Comparison of ENCODE assay signal across 9 cellular contexts in the genomic region with DNA sequence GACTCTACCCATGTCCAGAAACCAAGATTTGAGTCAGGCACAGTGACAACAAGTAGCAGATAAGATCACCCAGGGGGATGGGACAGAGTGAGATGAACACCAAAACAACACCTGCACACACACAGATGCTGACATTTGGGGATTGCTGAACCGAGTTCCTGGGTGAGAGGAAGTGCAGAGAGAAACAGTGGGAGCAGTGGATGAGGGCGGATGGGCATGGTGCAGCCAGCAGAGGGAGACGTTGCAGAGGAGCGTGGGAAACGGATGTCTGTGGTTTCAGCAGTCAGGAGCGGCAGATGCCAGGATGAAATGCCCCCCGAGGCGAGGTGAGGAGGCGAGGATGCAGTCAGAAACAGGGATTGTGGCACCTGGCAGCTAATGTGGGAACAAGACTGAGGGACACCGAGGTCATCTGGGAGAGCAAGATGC.
A peak's percentile ranks its signal among the peaks of the same experiment; 100 is the strongest.
DNase-seq lines count a peak whose midpoint lies in the region; ATAC-seq and TF ChIP-seq lines count a peak whose summit lies in the region.
"Had no signal": no experiment of that assay in that cellular context is flagged by ENCODE, and none has a peak within 500 bp of the region (broad histone marks: within the 10 kb centered on the region; RNA-seq: fewer than 3 reads in every experiment).

No MANE protein-coding gene starts in this region.

- no peak overlapping the region for H3K9ac ChIP-seq in parathyroid adenoma

- no peaks in the 10 kb centered on the region for H3K27me3 ChIP-seq in parathyroid adenoma (ENCODE audit: control insufficient read depth, insufficient read depth, low read length)

- H3K4me1 ChIP-seq in parathyroid adenoma = peaks cover 4% of the 10 kb centered on the region

- H3K4me3 ChIP-seq in parathyroid adenoma (ENCODE audit: low read depth, low read length) = no peak overlapping the region

- H3K36me3 ChIP-seq in parathyroid adenoma (ENCODE audit: control insufficient read depth, insufficient read depth, low read length) = no peaks in the 10 kb centered on the region

- H2AFZ ChIP-seq in parathyroid adenoma = no peak overlapping the region

- no peak overlapping the region for H3K4me2 ChIP-seq in parathyroid adenoma (ENCODE audit: low read length)

- H3K9me3 ChIP-seq in parathyroid adenoma (ENCODE audit: control insufficient read depth, low read length) = no peaks in the 10 kb centered on the region

- TF ChIP-seq CTCF in parathyroid adenoma (IDR thresholded peaks at IDR 0.05) = peak; percentile 19

- H3K79me2 ChIP-seq in parathyroid adenoma = no peaks in the 10 kb centered on the region

- DNase-seq in SIG-M5 treated with dmso at 0.1 percent for 504 hours (lab: John Stamatoyannopoulos, UW; ENCODE audit: unreplicated experiment) (peak; percentile 0), SIG-M5 (lab: John Stamatoyannopoulos, UW) (no peak), astrocyte of the hippocampus (ENCODE audit: low read depth, low spot score) (peak; percentile 11)
- DNase-seq: AML-193 had no signal

- ATAC-seq in HG03354 (IDR thresholded peaks at IDR 0.05; ENCODE audit: poor library complexity, severe bottlenecking, unreplicated experiment) = peak; percentile 50
- ATAC-seq in HG02588 (IDR thresholded peaks at IDR 0.05; ENCODE audit: unreplicated experiment) = no peak
- ATAC-seq in GM19328 (IDR thresholded peaks at IDR 0.05; ENCODE audit: unreplicated experiment) = no peak
- ATAC-seq in GM21526 (IDR thresholded peaks at IDR 0.05; ENCODE audit: low FRiP score, unreplicated experiment) = no peak

- H3K27ac ChIP-seq in parathyroid adenoma = no peak overlapping the region
